ENCODE assay signal across 8 cellular contexts in the genomic region with DNA sequence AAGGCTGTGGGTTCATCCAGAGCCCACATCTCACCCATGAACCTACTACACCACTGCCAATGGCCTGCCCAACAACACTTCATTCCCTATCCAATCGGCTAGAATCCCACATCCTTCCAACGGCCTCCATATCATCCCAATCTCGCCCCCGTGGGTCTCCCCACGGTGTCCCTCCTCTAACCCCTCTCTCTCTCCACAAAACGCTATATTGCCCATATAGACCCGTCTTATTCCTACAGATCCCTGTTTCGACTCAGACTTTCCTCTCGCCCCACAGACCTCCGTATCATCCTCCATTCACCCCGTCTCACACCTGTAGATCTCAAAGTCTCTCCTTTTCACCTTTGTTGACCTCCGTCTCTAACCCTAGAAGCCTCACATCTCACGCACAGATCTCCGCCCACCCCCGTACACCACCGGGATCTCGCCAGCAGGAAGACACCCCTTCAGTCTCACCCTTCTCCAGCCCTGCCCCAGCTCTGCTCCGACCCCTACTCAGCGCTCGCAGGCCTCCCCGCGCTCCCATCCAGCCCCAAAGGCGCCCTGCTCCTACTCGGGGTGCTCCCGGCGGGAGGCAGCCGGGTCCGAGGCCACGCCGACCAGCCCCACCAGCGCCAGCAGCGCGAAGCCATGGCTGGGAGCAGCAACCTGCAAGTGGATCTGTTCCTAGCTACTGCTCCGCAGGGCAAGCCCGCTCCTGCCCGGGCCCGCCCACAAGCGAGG. TPM values are rescaled to one million over a fixed set of nuclear protein-coding genes. Genes with fewer than 3 reads are reported as not detected.
DNase-seq lines count a peak whose midpoint lies in the region; ATAC-seq, FAIRE-seq and TF ChIP-seq lines count a peak whose summit lies in the region.

Gene FDXR, minus strand, starts transcription at position 682 of the 723 bp plus-strand sequence. Its CDS starts 50 bp downstream, at position 632.

- H3K9me3 ChIP-seq in T-helper 17 cell (ENCODE audit: control insufficient read depth, low read length, poor library complexity, severe bottlenecking): no peaks in the 10 kb centered on the region

- no peaks in the 10 kb centered on the region for H3K27me3 Mint-ChIP-seq in T-helper 17 cell
- peaks cover 18% of the 10 kb centered on the region for H3K27me3 Mint-ChIP-seq in glutamatergic neuron (ENCODE audit: unreplicated experiment)

- intact Hi-C loops in T-helper 1 cell treated with Interleukin-12 subunit alpha and Interleukin-12 subunit beta and Interleukin-4 antibody, amounts not matched to agents 30 ng/mL and 1 ng/mL, for 36 hours (cut with micrococcal nuclease): loop anchor here (1.0 to 10.0 kb wide), 17 partner anchors 20 to 982 kb away; partner anchors contain the start of genes ATP5PD, CDR2L, GGA3 and GRB2

- ATAC-seq in HG02973 (IDR thresholded peaks at IDR 0.05; ENCODE audit: unreplicated experiment) (peak; percentile 19), T-helper 17 cell (peak; percentile 1)

- H3K9me3 Mint-ChIP-seq in glutamatergic neuron (ENCODE audit: unreplicated experiment): peaks cover 12% of the 10 kb centered on the region

- H3K36me3 Mint-ChIP-seq in T-helper 17 cell (ENCODE audit: low read depth): no peaks in the 10 kb centered on the region
- H3K36me3 Mint-ChIP-seq in glutamatergic neuron (ENCODE audit: unreplicated experiment): no peaks in the 10 kb centered on the region

- H3K4me1 Mint-ChIP-seq in T-helper 17 cell (peaks cover 31% of the 10 kb centered on the region), glutamatergic neuron (ENCODE audit: low read depth, unreplicated experiment) (peaks cover 6% of the 10 kb centered on the region)

- peak within 1 kb of the TSS; percentile 70 to 96 (median 90) for H3K27ac ChIP-seq in skin epidermis

- H3K27ac Mint-ChIP-seq in T-helper 17 cell: peak within 1 kb of the TSS; percentile 92
- H3K27ac Mint-ChIP-seq in glutamatergic neuron (ENCODE audit: unreplicated experiment): peak within 1 kb of the TSS; percentile 87

- no peak for DNase-seq in T-helper 1 cell
- DNase-seq in T-helper 17 cell: no peak
- no peak for DNase-seq in glutamatergic neuron
- DNase-seq in frontal cortex (ENCODE audit: low spot score in 2 of 2): no peak
- no peak for DNase-seq in hypothalamus (lab: John Stamatoyannopoulos, UW)

- FAIRE-seq in frontal cortex (lab: Jason Lieb, UNC): no peak

- H3K4me3 ChIP-seq in skin epidermis: peak within 1 kb of the TSS; percentile 44 to 74 (median 61)

- H3K4me3 Mint-ChIP-seq in T-helper 17 cell (peak within 1 kb of the TSS; percentile 97), glutamatergic neuron (ENCODE audit: unreplicated experiment) (peak within 1 kb of the TSS; percentile 90)

- no peak for TF ChIP-seq CTCF in glutamatergic neuron (IDR thresholded peaks at IDR 0.05; ENCODE audit: partially characterized antibody, unreplicated experiment)

RNA-seq across cellular contexts. Expression of gene FDXR, which starts in this region (rescaled TPM):
- total RNA-seq in T-helper 1 cell treated with Interleukin-12 subunit alpha and Interleukin-12 subunit beta and Interleukin-4 antibody, amounts not matched to agents 30 ng/mL and 1 ng/mL, for 36 hours: 37.3 and 40.6 TPM in 2 replicates
- 1 to 10 TPM; 4.5 to 8.7 TPM for total RNA-seq in T-helper 17 cell
- 12.1 TPM for total RNA-seq in glutamatergic neuron (ENCODE audit: unreplicated experiment)
- total RNA-seq in frontal cortex: 2.4 TPM
